ENCODE assay signal across 11 cellular contexts in genomic region chr11:126080206-126080941, GRCh38. TPM values are rescaled to one million over a fixed set of nuclear protein-coding genes. Genes with fewer than 3 reads are reported as not detected.
DNase-seq lines count a peak whose midpoint lies in the region; ATAC-seq and TF ChIP-seq lines count a peak whose summit lies in the region.
"Had no signal": no experiment of that assay in that cellular context is flagged by ENCODE, and none has a peak within 500 bp of the region (broad histone marks: within the 10 kb centered on the region; RNA-seq: fewer than 3 reads in every experiment).

No MANE protein-coding gene starts in this region.

- TF ChIP-seq CTCF in stomach (IDR thresholded peaks at IDR 0.05) (no peak), upper lobe of right lung (IDR thresholded peaks at IDR 0.05) (no peak)

- TF ChIP-seq EP300 in stomach (IDR thresholded peaks at IDR 0.05), result no peak

- intact Hi-C loops in stomach (cut with DNase I; ENCODE audit: low total_unique reads) (no loop called here), posterior vena cava (cut with DNase I) (no loop called here), upper lobe of right lung (cut with DNase I) (no loop called here)

- ATAC-seq in upper lobe of right lung, result no peak
- ATAC-seq: activated CD8-positive, alpha-beta T cell treated with anti-CD3 and anti-CD28 coated beads for 36 hours had no signal

- H3K4me3 ChIP-seq in NT2/D1 (ENCODE audit: insufficient read length, low read depth) (no peak overlapping the region), iPS-18a (ENCODE audit: low read length) (no peak overlapping the region), stomach (no peak overlapping the region), upper lobe of right lung (no peak overlapping the region)

- peak overlapping the region; percentile 70 for H3K9ac ChIP-seq in NT2/D1 (ENCODE audit: insufficient read length, low read depth)
- peak overlapping the region; percentile 16 for H3K9ac ChIP-seq in iPS-18a (ENCODE audit: low read length)

- WGBS in stomach, 5 donors, result 25 to 51% (median 44%) methylated on average over 8 of the region's 8 CpGs

- no peaks in the 10 kb centered on the region for H3K27me3 ChIP-seq in NT2/D1 (ENCODE audit: insufficient read depth, insufficient read length)
- H3K27me3 ChIP-seq in iPS-18a (ENCODE audit: control insufficient read depth, insufficient read depth, low read length), result peaks cover 5% of the 10 kb centered on the region
- H3K27me3 ChIP-seq in stomach, result peaks cover 0 to 7% (median 0%) of the 10 kb centered on the region in 3 donors
- no peaks in the 10 kb centered on the region for H3K27me3 ChIP-seq in upper lobe of right lung

- H3K27ac ChIP-seq in iPS-18a (ENCODE audit: low read length) (peak overlapping the region; percentile 48), stomach (peak overlapping the region; percentile 10 to 63 (median 59)), upper lobe of right lung (no peak overlapping the region)

- no peaks in the 10 kb centered on the region for H3K36me3 ChIP-seq in NT2/D1 (ENCODE audit: insufficient read depth, insufficient read length, low read length)
- H3K36me3 ChIP-seq in iPS-18a (ENCODE audit: control insufficient read depth, low read depth, low read length), result no peaks in the 10 kb centered on the region
- H3K36me3 ChIP-seq in stomach, result no peaks in the 10 kb centered on the region
- H3K36me3 ChIP-seq in upper lobe of right lung, result no peaks in the 10 kb centered on the region

- H3K9me3 ChIP-seq in NT2/D1 (ENCODE audit: insufficient read depth, low read length) (no peaks in the 10 kb centered on the region), iPS-18a (ENCODE audit: control insufficient read depth, low read depth, low read length) (no peaks in the 10 kb centered on the region), stomach (no peaks in the 10 kb centered on the region), upper lobe of right lung (no peaks in the 10 kb centered on the region)

- DNase-seq in DMS53 (lab: John Stamatoyannopoulos, UW), result peak; percentile 44
- no peak for DNase-seq in DMS53 treated with DMSO at 0.1 percent for 48 hours (lab: John Stamatoyannopoulos, UW; ENCODE audit: unreplicated experiment)
- DNase-seq in NT2/D1 (ENCODE audit: low read depth, low spot score), result no peak
- DNase-seq in stomach, result no peak
- no peak for DNase-seq in stimulated activated CD4-positive, alpha-beta T cell treated with anti-CD3 and anti-CD28 coated beads, Interleukin-15, amount 100 ng/mL, for 24 hours
- DNase-seq in posterior vena cava (ENCODE audit: low spot score), result no peak
- no peak for DNase-seq in upper lobe of right lung
- DNase-seq: activated CD8-positive, alpha-beta T cell treated with anti-CD3 and anti-CD28 coated beads for 36 hours; naive B cell; RPMI8226 had no signal

- peaks cover 13% of the 10 kb centered on the region for H3K4me1 ChIP-seq in NT2/D1 (ENCODE audit: insufficient read depth, insufficient read length)
- H3K4me1 ChIP-seq in iPS-18a (ENCODE audit: control insufficient read depth, low read depth, low read length), result peaks cover 44% of the 10 kb centered on the region
- peaks cover 16 to 36% (median 26%) of the 10 kb centered on the region in 4 donors for H3K4me1 ChIP-seq in stomach
- no peaks in the 10 kb centered on the region for H3K4me1 ChIP-seq in upper lobe of right lung

- TF ChIP-seq POLR2A in stomach (IDR thresholded peaks at IDR 0.05), result no peak

RNA-seq across cellular contexts. Expression of gene CDON, which starts 17.7 kb away (rescaled TPM):
- total RNA-seq in stomach (10 to 100 TPM; 16.1 to 80.8 (median 26.8) TPM), posterior vena cava (10 to 100 TPM; 11.2 to 31.3 TPM), upper lobe of right lung (13.3 TPM)
- 1 to 10 TPM in 1 of 3 donors, under 1 TPM in 2; 0.31 to 1.0 (median 0.44) TPM for polyA plus RNA-seq in stomach
